ENCODE assay signal across 1 cellular context in the genomic region with DNA sequence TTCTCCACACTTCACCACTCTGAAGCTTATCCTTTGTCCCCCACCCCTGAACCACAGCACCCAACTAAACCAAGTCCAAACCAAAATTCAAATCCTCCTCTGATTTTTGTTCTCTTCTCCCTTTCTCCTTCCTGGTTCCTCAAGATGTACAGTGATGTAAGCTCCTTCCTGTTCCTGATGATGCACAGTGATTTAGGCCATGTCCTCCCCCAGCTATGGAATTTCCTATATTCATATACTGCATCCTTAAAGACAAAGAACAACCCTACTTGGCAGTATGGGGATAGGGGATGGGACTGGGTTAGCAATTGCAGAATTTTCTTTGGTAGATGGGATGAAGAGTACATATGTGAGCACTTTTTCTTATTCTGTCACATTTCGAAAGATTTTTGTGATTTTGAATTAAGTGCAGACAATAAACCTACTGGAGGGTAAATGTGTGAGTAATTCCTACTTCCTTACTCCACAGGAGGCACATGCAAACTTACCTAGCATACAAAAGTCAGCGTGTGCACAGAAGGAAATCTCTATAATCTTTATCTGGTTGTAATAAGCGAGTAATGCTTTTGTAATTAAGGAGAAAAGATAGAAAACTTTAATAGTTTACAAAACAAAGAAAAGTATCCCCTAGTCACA.
TF ChIP-seq lines count a peak whose summit lies in the region.

No MANE protein-coding gene starts in this region.

TF ChIP-seq in IMR-90, 13 proteins besides CTCF, POLR2A, EP300 and RAD21:
- TF ChIP-seq BHLHE40 (IDR thresholded peaks at IDR 0.05; ENCODE audit: low read depth, low read length): no peak
- no peak for TF ChIP-seq SMC3 (IDR thresholded peaks at IDR 0.05; ENCODE audit: low read depth, low read length)
- TF ChIP-seq MAZ (IDR thresholded peaks at IDR 0.05; ENCODE audit: borderline replicate concordance, low read depth, low read length): no peak
- no peak for TF ChIP-seq CEBPB (IDR thresholded peaks at IDR 0.05; ENCODE audit: low read depth, low read length)
- no peak for TF ChIP-seq CHD1 (IDR thresholded peaks at IDR 0.05; ENCODE audit: low read depth, low read length)
- TF ChIP-seq, protein P1, sequence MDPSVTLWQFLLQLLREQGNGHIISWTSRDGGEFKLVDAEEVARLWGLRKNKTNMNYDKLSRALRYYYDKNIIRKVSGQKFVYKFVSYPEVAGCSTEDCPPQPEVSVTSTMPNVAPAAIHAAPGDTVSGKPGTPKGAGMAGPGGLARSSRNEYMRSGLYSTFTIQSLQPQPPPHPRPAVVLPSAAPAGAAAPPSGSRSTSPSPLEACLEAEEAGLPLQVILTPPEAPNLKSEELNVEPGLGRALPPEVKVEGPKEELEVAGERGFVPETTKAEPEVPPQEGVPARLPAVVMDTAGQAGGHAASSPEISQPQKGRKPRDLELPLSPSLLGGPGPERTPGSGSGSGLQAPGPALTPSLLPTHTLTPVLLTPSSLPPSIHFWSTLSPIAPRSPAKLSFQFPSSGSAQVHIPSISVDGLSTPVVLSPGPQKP (IDR thresholded peaks at IDR 0.05; ENCODE audit: borderline replicate concordance, low read depth, low read length): no peak
- TF ChIP-seq RFX5 (IDR thresholded peaks at IDR 0.05; ENCODE audit: low read depth, low read length): no peak
- no peak for TF ChIP-seq RCOR1 (IDR thresholded peaks at IDR 0.05; ENCODE audit: insufficient replicate concordance, low read length)
- TF ChIP-seq, protein P2, sequence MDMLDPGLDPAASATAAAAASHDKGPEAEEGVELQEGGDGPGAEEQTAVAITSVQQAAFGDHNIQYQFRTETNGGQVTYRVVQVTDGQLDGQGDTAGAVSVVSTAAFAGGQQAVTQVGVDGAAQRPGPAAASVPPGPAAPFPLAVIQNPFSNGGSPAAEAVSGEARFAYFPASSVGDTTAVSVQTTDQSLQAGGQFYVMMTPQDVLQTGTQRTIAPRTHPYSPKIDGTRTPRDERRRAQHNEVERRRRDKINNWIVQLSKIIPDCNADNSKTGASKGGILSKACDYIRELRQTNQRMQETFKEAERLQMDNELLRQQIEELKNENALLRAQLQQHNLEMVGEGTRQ (IDR thresholded peaks at IDR 0.05; ENCODE audit: low read depth, low read length): no peak
- no peak for TF ChIP-seq FOS (IDR thresholded peaks at IDR 0.05; ENCODE audit: low read depth, low read length)
- TF ChIP-seq NFE2L2 (IDR thresholded peaks at IDR 0.05; ENCODE audit: low read depth, low read length): no peak
- no peak for TF ChIP-seq MXI1 (IDR thresholded peaks at IDR 0.05; ENCODE audit: borderline replicate concordance, low read depth, low read length)
- no peak for TF ChIP-seq MAFK (IDR thresholded peaks at IDR 0.05; ENCODE audit: low read depth, low read length)
TF ChIP-seq in IMR-90: peak in this region for 0.
